22 cellular contexts compared by ENCODE assay signal in the genomic region with DNA sequence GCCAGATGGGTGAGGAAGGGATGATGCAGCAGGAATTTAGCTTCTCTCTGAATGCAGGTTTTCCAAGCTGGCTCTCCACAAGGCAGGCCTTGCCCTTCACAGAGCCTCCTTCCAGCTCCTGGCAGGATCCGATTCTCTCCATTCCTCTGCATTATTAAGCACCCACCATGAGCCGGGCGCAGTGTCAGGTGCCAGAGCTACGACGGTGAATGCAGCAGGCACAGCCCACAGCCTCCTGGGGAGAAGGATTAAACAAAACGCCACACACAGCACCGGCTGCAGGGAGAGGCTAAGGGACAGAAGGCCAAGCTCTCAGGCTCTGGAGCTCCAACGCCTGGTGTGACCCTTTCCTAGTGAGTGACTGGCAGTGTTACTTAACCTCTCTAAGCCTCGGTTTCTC. TPM values are rescaled to one million over a fixed set of nuclear protein-coding genes. Genes with fewer than 3 reads are reported as not detected.
"Had no signal": no experiment of that assay in that cellular context is flagged by ENCODE, and none has a peak within 500 bp of the region (broad histone marks: within the 10 kb centered on the region; RNA-seq: fewer than 3 reads in every experiment).

No MANE protein-coding gene starts in this region.

- ATAC-seq: activated naive CD8-positive, alpha-beta T cell treated with anti-CD3 and anti-CD28 coated beads, Interleukin-2, amount 50 U/mL, for 24 hours; left lung; mucosa of descending colon; naive thymus-derived CD4-positive, alpha-beta T cell had no signal

- H3K27ac Mint-ChIP-seq: activated naive CD8-positive, alpha-beta T cell treated with anti-CD3 and anti-CD28 coated beads, Interleukin-2, amount 50 U/mL, for 24 hours; naive thymus-derived CD4-positive, alpha-beta T cell had no signal

- H3K36me3 ChIP-seq: esophagus squamous epithelium, left lung, suprapubic skin, upper lobe of left lung had no signal

- H3K27me3 ChIP-seq: left lung, suprapubic skin, upper lobe of left lung had no signal

- DNase-seq: activated CD4-positive, alpha-beta T cell treated with anti-CD3 and anti-CD28 coated beads, Interleukin-2, amount 50 U/mL, for 4 hours; activated CD4-positive, CD25-positive, alpha-beta regulatory T cell treated with anti-CD3 and anti-CD28 coated beads, Interleukin-2, amount 50 U/mL, for 72 hours; activated naive CD4-positive, alpha-beta T cell treated with Interleukin-2 at 50 U/mL for 16 hours; activated naive CD8-positive, alpha-beta T cell treated with anti-CD3 and anti-CD28 coated beads, Interleukin-2, amount 50 U/mL, for 24 hours; activated T-cell treated with anti-CD3 and anti-CD28 coated beads for 4 hours; aorta; esophagus squamous epithelium; hippocampal formation; left lung; mammary epithelial cell; mucosa of descending colon; naive thymus-derived CD4-positive, alpha-beta T cell; posterior cingulate gyrus; stimulated activated CD4-positive, alpha-beta T cell treated with anti-CD3 and anti-CD28 coated beads, Interleukin-15, amount 100 ng/mL, for 24 hours; stimulated activated CD4-positive, alpha-beta T cell treated with anti-CD3 and anti-CD28 coated beads, Interleukin-4, amount 100 ng/mL, for 1 hour; stimulated activated naive CD4-positive, alpha-beta T cell treated with Interleukin-2 at 50 U/mL for 16 hours; upper lobe of left lung had no signal

- H3K27ac ChIP-seq: esophagus squamous epithelium, left lung, suprapubic skin, upper lobe of left lung had no signal

- H3K36me3 Mint-ChIP-seq: naive thymus-derived CD4-positive, alpha-beta T cell had no signal

- H3K9me3 Mint-ChIP-seq: activated naive CD8-positive, alpha-beta T cell treated with anti-CD3 and anti-CD28 coated beads, Interleukin-2, amount 50 U/mL, for 24 hours; naive thymus-derived CD4-positive, alpha-beta T cell had no signal

- H3K4me3 ChIP-seq: esophagus squamous epithelium, left lung, mucosa of descending colon, suprapubic skin, upper lobe of left lung had no signal

- H3K9me3 ChIP-seq: esophagus squamous epithelium, left lung, mucosa of descending colon, suprapubic skin, upper lobe of left lung had no signal

- H3K4me3 Mint-ChIP-seq: activated naive CD8-positive, alpha-beta T cell treated with anti-CD3 and anti-CD28 coated beads, Interleukin-2, amount 50 U/mL, for 24 hours; naive thymus-derived CD4-positive, alpha-beta T cell had no signal

RNA-seq across cellular contexts. Expression of a gene that starts 12.0 kb away (rescaled TPM):
- total RNA-seq: bronchial epithelial cell, esophagus squamous epithelium, fibroblast of villous mesenchyme, left lung, mammary epithelial cell, suprapubic skin had no signal

RNA-seq across cellular contexts. Expression of a gene that starts 31.1 kb away (rescaled TPM):
- total RNA-seq: fibroblast of villous mesenchyme; naive thymus-derived CD4-positive, alpha-beta T cell; T-helper 2 cell treated with Interferon-gamma antibody and Interleukin-4, amounts not matched to agents 100 ng/mL and 5 ng/mL, for 36 hours had no signal

RNA-seq across cellular contexts. Expression of a gene that starts 36.5 kb away (rescaled TPM):
- total RNA-seq: aorta; bronchial epithelial cell; esophagus squamous epithelium; fibroblast of villous mesenchyme; left lung; mammary epithelial cell; mucosa of descending colon; naive thymus-derived CD4-positive, alpha-beta T cell; skeletal muscle tissue; T-helper 2 cell treated with Interferon-gamma antibody and Interleukin-4, amounts not matched to agents 100 ng/mL and 5 ng/mL, for 36 hours; upper lobe of left lung had no signal
